Comparison of ENCODE assay signal across 36 cellular contexts in the genomic region with DNA sequence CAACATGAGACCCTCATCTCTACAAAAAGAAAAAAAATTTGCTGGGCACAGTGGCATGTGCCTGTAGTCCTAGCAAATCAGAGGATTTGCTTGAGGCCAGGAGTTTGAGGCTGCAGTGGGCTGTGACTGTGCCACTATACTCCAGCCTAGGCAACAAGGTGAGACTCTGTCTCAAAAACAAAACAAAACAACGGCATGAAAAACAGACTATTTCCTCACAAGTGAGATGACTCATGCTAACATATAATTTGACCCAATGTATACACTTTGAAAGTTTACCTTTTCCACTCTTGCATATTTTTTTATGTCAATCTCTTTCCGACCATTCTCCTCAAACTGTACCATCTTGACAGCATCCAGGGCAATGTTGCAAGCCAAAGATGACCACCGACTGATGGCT. TPM values are rescaled to one million over a fixed set of nuclear protein-coding genes. Genes with fewer than 3 reads are reported as not detected.
"Had no signal": no experiment of that assay in that cellular context is flagged by ENCODE, and none has a peak within 500 bp of the region (broad histone marks: within the 10 kb centered on the region; RNA-seq: fewer than 3 reads in every experiment).

No MANE protein-coding gene starts in this region.

- H3K9ac ChIP-seq: neural progenitor cell, parathyroid adenoma had no signal

- H3K9me3 Mint-ChIP-seq: activated naive CD4-positive, alpha-beta T cell treated with anti-CD3 and anti-CD28 coated beads, Interleukin-2, amount 50 U/mL, for 72 hours; effector memory CD8-positive, alpha-beta T cell; natural killer cell; neural progenitor cell; stimulated activated memory B cell treated with anti-CD40 and anti-IgM and Interleukin-4, amounts not matched to agents 10 μg/mL and 1 μg/mL and 100 μg/mL, for 72 hours; T-helper 2 cell treated with Interferon-gamma antibody and Interleukin-4, amounts not matched to agents 5 μg/mL and 100 μg/mL, for 36 hours had no signal

- ATAC-seq: activated CD4-positive, alpha-beta T cell treated with anti-CD3 and anti-CD28 coated beads for 36 hours; activated CD8-positive, alpha-beta memory T cell treated with anti-CD3 and anti-CD28 coated beads, Interleukin-2, amount 10 ng/mL, durations not matched to agents 7 days and 5 days; activated CD8-positive, alpha-beta T cell treated with anti-CD3 and anti-CD28 coated beads, Interleukin-2, amount 10 ng/mL, durations not matched to agents 7 days and 5 days; activated naive CD4-positive, alpha-beta T cell treated with anti-CD3 and anti-CD28 coated beads, Interleukin-2, amount 50 U/mL, for 72 hours; effector memory CD8-positive, alpha-beta T cell; heart right ventricle; lower lobe of right lung; natural killer cell; psoas muscle; stimulated activated memory B cell treated with anti-CD40 and anti-IgM and Interleukin-4, amounts not matched to agents 10 μg/mL and 1 μg/mL and 100 μg/mL, for 72 hours had no signal

- H3K27me3 ChIP-seq: cardiac muscle cell, dorsolateral prefrontal cortex, esophagus muscularis mucosa, heart right ventricle, neural progenitor cell, right atrium auricular region, suprapubic skin, tibial artery had no signal

- DNase-seq: activated CD4-positive, alpha-beta T cell treated with anti-CD3 and anti-CD28 coated beads for 36 hours; activated CD4-positive, CD25-positive, alpha-beta regulatory T cell; activated CD8-positive, alpha-beta memory T cell treated with anti-CD3 and anti-CD28 coated beads, Interleukin-2, amount 10 ng/mL, durations not matched to agents 7 days and 5 days; activated CD8-positive, alpha-beta T cell treated with anti-CD3 and anti-CD28 coated beads, Interleukin-2, amount 10 ng/mL, durations not matched to agents 7 days and 5 days; activated effector memory CD4-positive, alpha-beta T cell treated with anti-CD3 and anti-CD28 coated beads, Interleukin-2, amount 50 U/mL, for 16 hours; dorsolateral prefrontal cortex; effector memory CD8-positive, alpha-beta T cell; foreskin melanocyte; heart right ventricle; kidney glomerular epithelial cell; lower lobe of right lung; mesendoderm; natural killer cell; occipital lobe; psoas muscle; stimulated activated CD4-positive, alpha-beta T cell treated with anti-CD3 and anti-CD28 coated beads, Interleukin-1b, Interleukin-23, amount 100 ng/mL, for 48 hours; stimulated activated CD4-positive, alpha-beta T cell treated with anti-CD3 and anti-CD28 coated beads, Interleukin-4, amount 100 ng/mL, for 4 hours; stimulated activated CD8-positive, alpha-beta memory T cell treated with anti-CD3 and anti-CD28 coated beads, Interleukin-4, amount 100 ng/mL, for 48 hours; T-helper 1 cell; tibial artery had no signal

- H3K4me2 ChIP-seq: neural progenitor cell, smooth muscle cell had no signal

- H3K79me2 ChIP-seq: parathyroid adenoma had no signal

- H3K9me3 ChIP-seq: esophagus muscularis mucosa, heart right ventricle, lower lobe of right lung, psoas muscle, right atrium auricular region, suprapubic skin, tibial artery had no signal

- H3K27ac ChIP-seq: cardiac muscle cell, coronary artery, dorsolateral prefrontal cortex, esophagus muscularis mucosa, heart right ventricle, lower lobe of right lung, neural progenitor cell, parathyroid adenoma, psoas muscle, right atrium auricular region, suprapubic skin, tibial artery had no signal

- H2AFZ ChIP-seq: neural progenitor cell, parathyroid adenoma had no signal

- H3K4me1 Mint-ChIP-seq: activated CD4-positive, alpha-beta T cell treated with anti-CD3 and anti-CD28 coated beads for 36 hours; activated CD8-positive, alpha-beta memory T cell treated with anti-CD3 and anti-CD28 coated beads, Interleukin-2, amount 10 ng/mL, durations not matched to agents 7 days and 5 days; natural killer cell; neural progenitor cell; stimulated activated memory B cell treated with anti-CD40 and anti-IgM and Interleukin-4, amounts not matched to agents 10 μg/mL and 1 μg/mL and 100 μg/mL, for 72 hours had no signal

- H3K27me3 Mint-ChIP-seq: activated CD4-positive, alpha-beta T cell treated with anti-CD3 and anti-CD28 coated beads for 36 hours; activated CD8-positive, alpha-beta memory T cell treated with anti-CD3 and anti-CD28 coated beads, Interleukin-2, amount 10 ng/mL, durations not matched to agents 7 days and 5 days; effector memory CD8-positive, alpha-beta T cell; stimulated activated memory B cell treated with anti-CD40 and anti-IgM and Interleukin-4, amounts not matched to agents 10 μg/mL and 1 μg/mL and 100 μg/mL, for 72 hours had no signal

- H3K4me3 Mint-ChIP-seq: activated CD4-positive, alpha-beta T cell treated with anti-CD3 and anti-CD28 coated beads for 36 hours; activated CD8-positive, alpha-beta memory T cell treated with anti-CD3 and anti-CD28 coated beads, Interleukin-2, amount 10 ng/mL, durations not matched to agents 7 days and 5 days; activated CD8-positive, alpha-beta T cell treated with anti-CD3 and anti-CD28 coated beads, Interleukin-2, amount 10 ng/mL, durations not matched to agents 7 days and 5 days; effector memory CD8-positive, alpha-beta T cell; natural killer cell; neural progenitor cell; stimulated activated memory B cell treated with anti-CD40 and anti-IgM and Interleukin-4, amounts not matched to agents 10 μg/mL and 1 μg/mL and 100 μg/mL, for 72 hours; T-helper 2 cell treated with Interferon-gamma antibody and Interleukin-4, amounts not matched to agents 5 μg/mL and 100 μg/mL, for 36 hours had no signal

- H3K27ac Mint-ChIP-seq: activated CD4-positive, alpha-beta T cell treated with anti-CD3 and anti-CD28 coated beads for 36 hours; activated CD8-positive, alpha-beta memory T cell treated with anti-CD3 and anti-CD28 coated beads, Interleukin-2, amount 10 ng/mL, durations not matched to agents 7 days and 5 days; activated CD8-positive, alpha-beta T cell treated with anti-CD3 and anti-CD28 coated beads, Interleukin-2, amount 10 ng/mL, durations not matched to agents 7 days and 5 days; effector memory CD8-positive, alpha-beta T cell; natural killer cell; neural progenitor cell; stimulated activated memory B cell treated with anti-CD40 and anti-IgM and Interleukin-4, amounts not matched to agents 10 μg/mL and 1 μg/mL and 100 μg/mL, for 72 hours; T-helper 2 cell treated with Interferon-gamma antibody and Interleukin-4, amounts not matched to agents 5 μg/mL and 100 μg/mL, for 36 hours had no signal

- H3K4me3 ChIP-seq: cardiac muscle cell, coronary artery, dorsolateral prefrontal cortex, esophagus muscularis mucosa, heart right ventricle, lower lobe of right lung, neural progenitor cell, psoas muscle, right atrium auricular region, smooth muscle cell, suprapubic skin, tibial artery had no signal

- H3K4me1 ChIP-seq: esophagus muscularis mucosa, heart right ventricle, lower lobe of right lung, neural progenitor cell, parathyroid adenoma, psoas muscle, right atrium auricular region, suprapubic skin, tibial artery had no signal

RNA-seq across cellular contexts. Expression of gene TSACC, which starts 17.8 kb away (rescaled TPM):
- total RNA-seq: activated CD8-positive, alpha-beta memory T cell treated with anti-CD3 and anti-CD28 coated beads, Interleukin-2, amount 10 ng/mL, durations not matched to agents 7 days and 5 days; cardiac muscle cell; cerebellum; esophagus muscularis mucosa; glomerular endothelial cell; lower lobe of right lung; mononuclear cell; natural killer cell; occipital lobe; right atrium auricular region; suprapubic skin had no signal
- polyA plus RNA-seq: heart right ventricle, smooth muscle cell had no signal

RNA-seq across cellular contexts. Expression of gene VHLL, which starts 21.5 kb away (rescaled TPM):
- total RNA-seq: activated CD8-positive, alpha-beta memory T cell treated with anti-CD3 and anti-CD28 coated beads, Interleukin-2, amount 10 ng/mL, durations not matched to agents 7 days and 5 days; activated CD8-positive, alpha-beta T cell treated with anti-CD3 and anti-CD28 coated beads, Interleukin-2, amount 10 ng/mL, durations not matched to agents 7 days and 5 days; activated naive CD4-positive, alpha-beta T cell treated with anti-CD3 and anti-CD28 coated beads, Interleukin-2, amount 50 U/mL, for 72 hours; esophagus muscularis mucosa; glomerular endothelial cell; heart right ventricle; left lobe of liver; lower lobe of right lung; mononuclear cell; psoas muscle; right atrium auricular region; smooth muscle cell; suprapubic skin; ureter had no signal
- polyA plus RNA-seq: heart right ventricle, psoas muscle, smooth muscle cell had no signal
